ENCODE assay signal across 8 cellular contexts in genomic region chr12:57750561-57751431, GRCh38. TPM values are rescaled to one million over a fixed set of nuclear protein-coding genes. Genes with fewer than 3 reads are reported as not detected.
DNase-seq lines count a peak whose midpoint lies in the region; ATAC-seq lines count a peak whose summit lies in the region.

No MANE protein-coding gene starts in this region.

- peaks cover 52% of the 10 kb centered on the region for H3K36me3 Mint-ChIP-seq in activated CD4-positive, alpha-beta T cell treated with anti-CD3 and anti-CD28 coated beads, Interleukin-2, amount 10 ng/mL, durations not matched to agents 24 days and 14 days (ENCODE audit: low read depth)
- peaks cover 13% of the 10 kb centered on the region for H3K36me3 Mint-ChIP-seq in activated naive CD8-positive, alpha-beta T cell
- peaks cover 4 to 15% (median 4%) of the 10 kb centered on the region in 3 donors for H3K36me3 Mint-ChIP-seq in immature natural killer cell

- H3K9me3 Mint-ChIP-seq in activated CD4-positive, alpha-beta T cell treated with anti-CD3 and anti-CD28 coated beads, Interleukin-2, amount 10 ng/mL, durations not matched to agents 24 days and 14 days: no peaks in the 10 kb centered on the region
- H3K9me3 Mint-ChIP-seq in activated naive CD8-positive, alpha-beta T cell (ENCODE audit: low read depth): no peaks in the 10 kb centered on the region
- H3K9me3 Mint-ChIP-seq in immature natural killer cell: no peaks in the 10 kb centered on the region

- DNase-seq in activated CD4-positive, alpha-beta T cell treated with anti-CD3 and anti-CD28 coated beads, Interleukin-2, amount 10 ng/mL, durations not matched to agents 24 days and 14 days: peak; percentile 63
- DNase-seq in activated CD4-positive, alpha-beta T cell treated with anti-CD3 and anti-CD28 coated beads for 1 hour: no peak
- no peak for DNase-seq in immature natural killer cell
- no peak for DNase-seq in NCI-H1930 (lab: John Stamatoyannopoulos, UW)
- no peak for DNase-seq in activated CD4-positive, alpha-beta T cell treated with anti-CD3 and anti-CD28 coated beads, Interleukin-2, amount 50 U/mL, for 48 hours

- H3K36me3 ChIP-seq in subcutaneous abdominal adipose tissue (ENCODE audit: control insufficient read depth in 5 of 5, insufficient read depth in 5 of 5, low read length in 5 of 5): peaks cover 13 to 44% (median 31%) of the 10 kb centered on the region in 5 donors

- no peaks in the 10 kb centered on the region for H3K9me3 ChIP-seq in subcutaneous abdominal adipose tissue (ENCODE audit: control insufficient read depth in 5 of 5, low read length in 5 of 5)

- no peak for ATAC-seq in GM21381 (IDR thresholded peaks at IDR 0.05; ENCODE audit: unreplicated experiment)

- H3K4me3 ChIP-seq in subcutaneous abdominal adipose tissue (ENCODE audit: low read depth in 1 of 5, low read length in 5 of 5): peak overlapping the region; percentile 66 to 92 (median 81)

- H3K27me3 ChIP-seq in subcutaneous abdominal adipose tissue (ENCODE audit: control insufficient read depth in 5 of 5, insufficient read depth in 4 of 5, low read length in 5 of 5): no peaks in the 10 kb centered on the region

- peak overlapping the region; percentile 94 for H3K27ac ChIP-seq in subcutaneous abdominal adipose tissue (ENCODE audit: low read depth, low read length)

- no peaks in the 10 kb centered on the region for H3K27me3 Mint-ChIP-seq in activated CD4-positive, alpha-beta T cell treated with anti-CD3 and anti-CD28 coated beads, Interleukin-2, amount 10 ng/mL, durations not matched to agents 24 days and 14 days
- H3K27me3 Mint-ChIP-seq in activated naive CD8-positive, alpha-beta T cell: no peaks in the 10 kb centered on the region
- H3K27me3 Mint-ChIP-seq in immature natural killer cell (ENCODE audit: low read depth in 3 of 3): peaks cover 6 to 11% (median 9%) of the 10 kb centered on the region in 3 donors

- peak overlapping the region; percentile 74 to 92 (median 86) for H3K9ac ChIP-seq in subcutaneous abdominal adipose tissue (ENCODE audit: low read length in 5 of 5)

- intact Hi-C loops in activated CD4-positive, alpha-beta T cell treated with anti-CD3 and anti-CD28 coated beads, Interleukin-2, amount 10 ng/mL, durations not matched to agents 24 days and 14 days (cut with micrococcal nuclease): loop anchor here (10.0 kb wide), 2 partner anchors 1626 to 1926 kb away; partner anchors contain the start of genes DNAJC14 and ESYT1

- H3K27ac Mint-ChIP-seq in activated CD4-positive, alpha-beta T cell treated with anti-CD3 and anti-CD28 coated beads, Interleukin-2, amount 10 ng/mL, durations not matched to agents 24 days and 14 days: peak overlapping the region; percentile 97
- peak overlapping the region; percentile 99 for H3K27ac Mint-ChIP-seq in activated naive CD8-positive, alpha-beta T cell
- peak overlapping the region; percentile 89 to 99 (median 96) for H3K27ac Mint-ChIP-seq in immature natural killer cell

- peaks cover 9 to 37% (median 30%) of the 10 kb centered on the region in 5 donors for H3K4me1 ChIP-seq in subcutaneous abdominal adipose tissue (ENCODE audit: control insufficient read depth in 5 of 5, insufficient read depth in 5 of 5, low read length in 5 of 5)

- peaks cover 54% of the 10 kb centered on the region for H3K4me1 Mint-ChIP-seq in activated CD4-positive, alpha-beta T cell treated with anti-CD3 and anti-CD28 coated beads, Interleukin-2, amount 10 ng/mL, durations not matched to agents 24 days and 14 days
- peaks cover 54% of the 10 kb centered on the region for H3K4me1 Mint-ChIP-seq in activated naive CD8-positive, alpha-beta T cell (ENCODE audit: low read depth)
- peaks cover 50 to 65% of the 10 kb centered on the region in 2 donors for H3K4me1 Mint-ChIP-seq in immature natural killer cell

- peak overlapping the region; percentile 96 for H3K4me3 Mint-ChIP-seq in activated CD4-positive, alpha-beta T cell treated with anti-CD3 and anti-CD28 coated beads, Interleukin-2, amount 10 ng/mL, durations not matched to agents 24 days and 14 days
- peak overlapping the region; percentile 99 for H3K4me3 Mint-ChIP-seq in activated naive CD8-positive, alpha-beta T cell
- peak overlapping the region; percentile 87 to 95 (median 87) for H3K4me3 Mint-ChIP-seq in immature natural killer cell

RNA-seq across cellular contexts. Expression of gene CDK4, which starts 1.3 kb away (rescaled TPM):
- 240 and 248 TPM in 2 replicates for total RNA-seq in activated CD4-positive, alpha-beta T cell treated with anti-CD3 and anti-CD28 coated beads, Interleukin-2, amount 10 ng/mL, durations not matched to agents 24 days and 14 days
- 100 to 1,000 TPM in 1 of 3 donors, 10 to 100 TPM in 2; 68.7 to 133 (median 75.6) TPM for polyA plus RNA-seq in immature natural killer cell

RNA-seq across cellular contexts. Expression of gene MARCHF9, which starts 4.1 kb away (rescaled TPM):
- 21.6 and 22.7 TPM in 2 replicates for total RNA-seq in activated CD4-positive, alpha-beta T cell treated with anti-CD3 and anti-CD28 coated beads, Interleukin-2, amount 10 ng/mL, durations not matched to agents 24 days and 14 days
- polyA plus RNA-seq in immature natural killer cell: 1 to 10 TPM; 1.7 to 4.4 (median 3.7) TPM

RNA-seq across cellular contexts. Expression of gene TSPAN31, which starts 6.0 kb away (rescaled TPM):
- total RNA-seq in activated CD4-positive, alpha-beta T cell treated with anti-CD3 and anti-CD28 coated beads, Interleukin-2, amount 10 ng/mL, durations not matched to agents 24 days and 14 days: 19.2 and 19.4 TPM in 2 replicates
- polyA plus RNA-seq in immature natural killer cell: 100 to 1,000 TPM in 1 of 3 donors, 10 to 100 TPM in 2; 62.1 to 103 (median 72.6) TPM

RNA-seq across cellular contexts. Expression of gene AGAP2, which starts 12.3 kb away (rescaled TPM):
- total RNA-seq in activated CD4-positive, alpha-beta T cell treated with anti-CD3 and anti-CD28 coated beads, Interleukin-2, amount 10 ng/mL, durations not matched to agents 24 days and 14 days: 27.1 and 28.2 TPM in 2 replicates
- polyA plus RNA-seq in immature natural killer cell: 10 to 100 TPM in 1 of 3 donors, 1 to 10 TPM in 2; 1.4 to 10.5 (median 3.2) TPM

RNA-seq across cellular contexts. Expression of gene CYP27B1, which starts 16.1 kb away (rescaled TPM):
- 12.3 and 12.7 TPM in 2 replicates for total RNA-seq in activated CD4-positive, alpha-beta T cell treated with anti-CD3 and anti-CD28 coated beads, Interleukin-2, amount 10 ng/mL, durations not matched to agents 24 days and 14 days
- polyA plus RNA-seq in immature natural killer cell: not detected
